8 cellular contexts compared by ENCODE assay signal in genomic region chr2:59182249-59182648, GRCh38.
DNase-seq lines count a peak whose midpoint lies in the region; ATAC-seq and TF ChIP-seq lines count a peak whose summit lies in the region.

No MANE protein-coding gene starts in this region.

- H3K9me3 Mint-ChIP-seq in stimulated activated effector memory CD8-positive, alpha-beta T cell treated with anti-CD3 and anti-CD28 coated beads, Interleukin-12 subunit alpha, Interleukin-12 subunit beta, amount 100 ng/mL, for 72 hours: peaks cover 1% of the 10 kb centered on the region

- TF ChIP-seq CTCF in AG10803 (conservative IDR thresholded peaks at IDR 0.05; ENCODE audit: low read length): peak; percentile 58

- H3K36me3 Mint-ChIP-seq in stimulated activated effector memory CD8-positive, alpha-beta T cell treated with anti-CD3 and anti-CD28 coated beads, Interleukin-12 subunit alpha, Interleukin-12 subunit beta, amount 100 ng/mL, for 72 hours: no peaks in the 10 kb centered on the region

- ATAC-seq in GM19351 (IDR thresholded peaks at IDR 0.05; ENCODE audit: unreplicated experiment) (peak; percentile 61), GM19023 (IDR thresholded peaks at IDR 0.05; ENCODE audit: unreplicated experiment) (no peak), HG02763 (IDR thresholded peaks at IDR 0.05; ENCODE audit: unreplicated experiment) (no peak)
- no peak for ATAC-seq in stimulated activated effector memory CD8-positive, alpha-beta T cell treated with anti-CD3 and anti-CD28 coated beads, Interleukin-12 subunit alpha, Interleukin-12 subunit beta, amount 100 ng/mL, for 72 hours

- DNase-seq in AG10803 (ENCODE audit: low read depth): peak; percentile 31
- peak; percentile 62 for DNase-seq in NCI-H69 (lab: John Stamatoyannopoulos, UW)
- DNase-seq in fibroblast of the conjunctiva (ENCODE audit: low read depth): peak; percentile 14
- DNase-seq in activated CD8-positive, alpha-beta memory T cell treated with anti-CD3 and anti-CD28 coated beads, Interleukin-2, amount 50 U/mL, for 4 hours: no peak
- DNase-seq in stimulated activated effector memory CD8-positive, alpha-beta T cell treated with anti-CD3 and anti-CD28 coated beads, Interleukin-12 subunit alpha, Interleukin-12 subunit beta, amount 100 ng/mL, for 72 hours (ENCODE audit: low spot score in 2 of 2): no peak

- no peak overlapping the region for H3K4me3 Mint-ChIP-seq in stimulated activated effector memory CD8-positive, alpha-beta T cell treated with anti-CD3 and anti-CD28 coated beads, Interleukin-12 subunit alpha, Interleukin-12 subunit beta, amount 100 ng/mL, for 72 hours

- no peak overlapping the region for H3K4me3 ChIP-seq in AG10803 (ENCODE audit: low read length)

- no peak overlapping the region for H3K27ac Mint-ChIP-seq in stimulated activated effector memory CD8-positive, alpha-beta T cell treated with anti-CD3 and anti-CD28 coated beads, Interleukin-12 subunit alpha, Interleukin-12 subunit beta, amount 100 ng/mL, for 72 hours

- H3K4me1 Mint-ChIP-seq in stimulated activated effector memory CD8-positive, alpha-beta T cell treated with anti-CD3 and anti-CD28 coated beads, Interleukin-12 subunit alpha, Interleukin-12 subunit beta, amount 100 ng/mL, for 72 hours: no peaks in the 10 kb centered on the region

Comparison
In these comparisons a context has a peak if more than half of its experiments do, and no peak if none do; other contexts are left out.
1. DNase-seq: peak in AG10803 (single experiment), NCI-H69 (single experiment) and fibroblast of the conjunctiva (single experiment); none in activated CD8-positive, alpha-beta memory T cell treated with anti-CD3 and anti-CD28 coated beads, Interleukin-2, amount 50 U/mL, for 4 hours (single experiment) and stimulated activated effector memory CD8-positive, alpha-beta T cell treated with anti-CD3 and anti-CD28 coated beads, Interleukin-12 subunit alpha, Interleukin-12 subunit beta, amount 100 ng/mL, for 72 hours (0 of 2).